ENCODE assay signal across 21 cellular contexts in genomic region chr15:83818591-83818990, GRCh38.
"Had no signal": no experiment of that assay in that cellular context is flagged by ENCODE, and none has a peak within 500 bp of the region (broad histone marks: within the 10 kb centered on the region; RNA-seq: fewer than 3 reads in every experiment).

No MANE protein-coding gene starts in this region.

- H3K27me3 ChIP-seq: MG63 had no signal

- H3K4me2 ChIP-seq: SK-N-SH had no signal

- H3K9ac ChIP-seq: SK-N-SH had no signal

- H3K4me3 ChIP-seq: MG63 had no signal

- H3K9me3 ChIP-seq: MG63, SK-N-SH had no signal

- H3K27ac ChIP-seq: RWPE1 had no signal

- H3K36me3 ChIP-seq: MG63 had no signal

- ATAC-seq: Panc1, T-cell had no signal

- DNase-seq: Karpas-422, KG1, MG63, NCI-H1092, NCI-H1436 treated with DMSO at 0.1 percent for 48 hours, NCI-H1694, NCI-H1930, NCI-H2081 treated with DMSO at 0.1 percent for 48 hours, NCI-H2171, NCI-H226, NCI-H446, NCI-H510A, NCI-H524 treated with DMSO at 0.1 percent for 48 hours, NCI-H69, NCI-H774, SHP77, SK-N-SH, SW 1271, T-cell had no signal
